In genomic region chr7:111255576-111255975, GRCh38 we compare ENCODE assay signal across 1 cellular context.
TF ChIP-seq lines count a peak whose summit lies in the region.

No MANE protein-coding gene starts in this region.

TF ChIP-seq in K562, 482 proteins besides CTCF, POLR2A, EP300 and RAD21 (continued from another document):
- TF ChIP-seq PRDM10 (IDR thresholded peaks at IDR 0.05; ENCODE audit: partially characterized antibody) (no peak), TBL1XR1 (IDR thresholded peaks at IDR 0.05; ENCODE audit: low read length in 2 of 2) (0 out of 4 replicates have a peak, but pooled peaks of 1 of the 2 experiments have one; percentile 59), SOX6 (IDR thresholded peaks at IDR 0.05) (peak; percentile 95), FOSL1 (tag; conservative IDR thresholded peaks at IDR 0.05) (peak; percentile 77), TCF3 (CRISPR knock-in tag; IDR thresholded peaks at IDR 0.05) (peak; percentile 28; the same call in 1 of the 2 replicates), ZBTB40 (IDR thresholded peaks at IDR 0.05) (peak; percentile 11; the same call in 1 of the 2 replicates), ZBTB40 (CRISPR knock-in tag; IDR thresholded peaks at IDR 0.05) (no peak), TEAD4 (IDR thresholded peaks at IDR 0.05; ENCODE audit: low read length) (peak; percentile 42; the same call in 1 of the 2 replicates), TEAD4 (CRISPR knock-in tag; IDR thresholded peaks at IDR 0.05; ENCODE audit: borderline replicate concordance) (no peak), ZNF445 (CRISPR knock-in tag; IDR thresholded peaks at IDR 0.05; ENCODE audit: low read depth) (no peak), MAFK (IDR thresholded peaks at IDR 0.05; ENCODE audit: low read length) (no peak), HDAC1 (IDR thresholded peaks at IDR 0.05) (peak in 1 of 2 experiments; percentile 53; a peak in 2 of 4 replicates), NR3C1 (CRISPR knock-in tag; IDR thresholded peaks at IDR 0.05) (no peak), FOXM1 (IDR thresholded peaks at IDR 0.05; ENCODE audit: low read depth) (no peak), FOXM1 (CRISPR knock-in tag; IDR thresholded peaks at IDR 0.05; ENCODE audit: low read depth) (no peak), KLF1 (tag; IDR thresholded peaks at IDR 0.05) (no peak), ZEB2 (IDR thresholded peaks at IDR 0.05) (peak; percentile 42; the same call in 1 of the 2 replicates), HMBOX1 (IDR thresholded peaks at IDR 0.05) (no peak), NFRKB (IDR thresholded peaks at IDR 0.05; ENCODE audit: low read depth) (no peak), JUN (IDR thresholded peaks at IDR 0.05; ENCODE audit: borderline replicate concordance, low read depth, low read length) (0 out of 2 replicates have a peak, but pooled peaks have one; percentile 24), JUN (CRISPR knock-in tag; IDR thresholded peaks at IDR 0.05; ENCODE audit: borderline replicate concordance) (no peak), ATF3 (IDR thresholded peaks at IDR 0.05) (peak; percentile 45; the same call in 1 of the 2 replicates), ATF3 (CRISPR knock-in tag; conservative IDR thresholded peaks at IDR 0.05) (no peak), ZNF780A (CRISPR knock-in tag; IDR thresholded peaks at IDR 0.05) (no peak), TEAD1 (CRISPR knock-in tag; IDR thresholded peaks at IDR 0.05) (no peak), NFE2 (IDR thresholded peaks at IDR 0.05; ENCODE audit: low read depth) (peak; percentile 38), CBFA2T3 (IDR thresholded peaks at IDR 0.05) (peak; percentile 42; the same call in 1 of the 2 replicates), PREB (CRISPR knock-in tag; IDR thresholded peaks at IDR 0.05) (no peak), SMARCE1 (IDR thresholded peaks at IDR 0.05) (peak; percentile 62; the same call in 1 of the 2 replicates), ZNF644 (tag; IDR thresholded peaks at IDR 0.05; ENCODE audit: low read depth) (0 out of 2 replicates have a peak, but pooled peaks have one; percentile 23)
- TF ChIP-seq, protein P1, sequence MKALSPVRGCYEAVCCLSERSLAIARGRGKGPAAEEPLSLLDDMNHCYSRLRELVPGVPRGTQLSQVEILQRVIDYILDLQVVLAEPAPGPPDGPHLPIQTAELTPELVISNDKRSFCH (CRISPR knock-in tag; IDR thresholded peaks at IDR 0.05): no peak
- TF ChIP-seq, protein P1 (tag; IDR thresholded peaks at IDR 0.05): no peak
- TF ChIP-seq, protein P2, sequence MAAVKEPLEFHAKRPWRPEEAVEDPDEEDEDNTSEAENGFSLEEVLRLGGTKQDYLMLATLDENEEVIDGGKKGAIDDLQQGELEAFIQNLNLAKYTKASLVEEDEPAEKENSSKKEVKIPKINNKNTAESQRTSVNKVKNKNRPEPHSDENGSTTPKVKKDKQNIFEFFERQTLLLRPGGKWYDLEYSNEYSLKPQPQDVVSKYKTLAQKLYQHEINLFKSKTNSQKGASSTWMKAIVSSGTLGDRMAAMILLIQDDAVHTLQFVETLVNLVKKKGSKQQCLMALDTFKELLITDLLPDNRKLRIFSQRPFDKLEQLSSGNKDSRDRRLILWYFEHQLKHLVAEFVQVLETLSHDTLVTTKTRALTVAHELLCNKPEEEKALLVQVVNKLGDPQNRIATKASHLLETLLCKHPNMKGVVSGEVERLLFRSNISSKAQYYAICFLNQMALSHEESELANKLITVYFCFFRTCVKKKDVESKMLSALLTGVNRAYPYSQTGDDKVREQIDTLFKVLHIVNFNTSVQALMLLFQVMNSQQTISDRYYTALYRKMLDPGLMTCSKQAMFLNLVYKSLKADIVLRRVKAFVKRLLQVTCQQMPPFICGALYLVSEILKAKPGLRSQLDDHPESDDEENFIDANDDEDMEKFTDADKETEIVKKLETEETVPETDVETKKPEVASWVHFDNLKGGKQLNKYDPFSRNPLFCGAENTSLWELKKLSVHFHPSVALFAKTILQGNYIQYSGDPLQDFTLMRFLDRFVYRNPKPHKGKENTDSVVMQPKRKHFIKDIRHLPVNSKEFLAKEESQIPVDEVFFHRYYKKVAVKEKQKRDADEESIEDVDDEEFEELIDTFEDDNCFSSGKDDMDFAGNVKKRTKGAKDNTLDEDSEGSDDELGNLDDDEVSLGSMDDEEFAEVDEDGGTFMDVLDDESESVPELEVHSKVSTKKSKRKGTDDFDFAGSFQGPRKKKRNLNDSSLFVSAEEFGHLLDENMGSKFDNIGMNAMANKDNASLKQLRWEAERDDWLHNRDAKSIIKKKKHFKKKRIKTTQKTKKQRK (IDR thresholded peaks at IDR 0.05; ENCODE audit: borderline replicate concordance, low read depth, low read length): no peak
